ENCODE assay signal across 8 cellular contexts in genomic region chrX:56728752-56729151, GRCh38. TPM values are rescaled to one million over a fixed set of nuclear protein-coding genes. Genes with fewer than 3 reads are reported as not detected.
DNase-seq lines count a peak whose midpoint lies in the region; ATAC-seq, FAIRE-seq and TF ChIP-seq lines count a peak whose summit lies in the region.

No MANE protein-coding gene starts in this region.

- no peaks in the 10 kb centered on the region for H3K27me3 Mint-ChIP-seq in activated CD8-positive, alpha-beta memory T cell treated with anti-CD3 and anti-CD28 coated beads, Interleukin-2, amount 10 ng/mL, durations not matched to agents 7 days and 5 days

- TF ChIP-seq CTCF in bronchial epithelial cell (IDR thresholded peaks at IDR 0.05; ENCODE audit: insufficient read depth, low read length, severe bottlenecking) (no peak), thyroid gland (IDR thresholded peaks at IDR 0.05) (no peak)

- ATAC-seq in activated CD8-positive, alpha-beta memory T cell treated with anti-CD3 and anti-CD28 coated beads, Interleukin-2, amount 10 ng/mL, durations not matched to agents 7 days and 5 days: peak; percentile 21
- ATAC-seq in HG02970 (IDR thresholded peaks at IDR 0.05; ENCODE audit: low FRiP score, unreplicated experiment): peak; percentile 41

- no peaks in the 10 kb centered on the region for H3K4me1 ChIP-seq in mesendoderm (ENCODE audit: control insufficient read depth, low read depth, low read length)
- no peaks in the 10 kb centered on the region for H3K4me1 ChIP-seq in thyroid gland

- WGBS in mesendoderm (ENCODE audit: extremely low coverage, insufficient coverage, low lambda C conversion rate): no CpG with 5 or more reads among the region's 8 CpGs
- WGBS in thyroid gland, 2 donors: 2 to 3% methylated on average over 8 of the region's 8 CpGs

- no peaks in the 10 kb centered on the region for H3K9me3 Mint-ChIP-seq in activated CD8-positive, alpha-beta memory T cell treated with anti-CD3 and anti-CD28 coated beads, Interleukin-2, amount 10 ng/mL, durations not matched to agents 7 days and 5 days (ENCODE audit: low read depth)

- peaks cover 26% of the 10 kb centered on the region for H3K4me1 Mint-ChIP-seq in activated CD8-positive, alpha-beta memory T cell treated with anti-CD3 and anti-CD28 coated beads, Interleukin-2, amount 10 ng/mL, durations not matched to agents 7 days and 5 days

- peak; percentile 42 for DNase-seq in activated CD8-positive, alpha-beta memory T cell treated with anti-CD3 and anti-CD28 coated beads, Interleukin-2, amount 10 ng/mL, durations not matched to agents 7 days and 5 days
- DNase-seq in activated CD8-positive, alpha-beta memory T cell treated with anti-CD3 and anti-CD28 coated beads, Interleukin-2, amount 50 U/mL, for 48 hours: no peak
- peak; percentile 49 for DNase-seq in RPMI8226
- no peak for DNase-seq in bronchial epithelial cell (ENCODE audit: low read depth)
- no peak for DNase-seq in mesendoderm
- peak; percentile 21 to 31 for DNase-seq in thyroid gland
- DNase-seq in NOMO-1 (lab: John Stamatoyannopoulos, UW; ENCODE audit: unreplicated experiment in 2 of 2): no peak

- H3K36me3 Mint-ChIP-seq in activated CD8-positive, alpha-beta memory T cell treated with anti-CD3 and anti-CD28 coated beads, Interleukin-2, amount 10 ng/mL, durations not matched to agents 7 days and 5 days: peaks cover 2% of the 10 kb centered on the region

- no peak overlapping the region for H3K23ac ChIP-seq in mesendoderm (ENCODE audit: low read length)

- no peak for TF ChIP-seq POLR2A in thyroid gland (IDR thresholded peaks at IDR 0.05)

- H3K79me1 ChIP-seq in mesendoderm (ENCODE audit: low read length): no peaks in the 10 kb centered on the region

- intact Hi-C loops in thyroid gland (cut with DNase I): no loop called here

- H3K4me2 ChIP-seq in mesendoderm (ENCODE audit: low read length): no peak overlapping the region

- H3K4me3 Mint-ChIP-seq in activated CD8-positive, alpha-beta memory T cell treated with anti-CD3 and anti-CD28 coated beads, Interleukin-2, amount 10 ng/mL, durations not matched to agents 7 days and 5 days: peak overlapping the region; percentile 80

- CTCF ChIA-PET in activated CD8-positive, alpha-beta memory T cell treated with anti-CD3 and anti-CD28 coated beads, Interleukin-2, amount 10 ng/mL, durations not matched to agents 7 days and 5 days (lab: Charles Lee): interaction anchor here (1.0 to 2.8 kb wide), 9 partner anchors 36 to 509 kb away, joined by 3 to 17 read pairs (median 4); no protein-coding TSS in a partner anchor

- no peak for FAIRE-seq in bronchial epithelial cell (lab: Jason Lieb, UNC)

- H2BK15ac ChIP-seq in mesendoderm (replicated peaks; ENCODE audit: low read depth): no peak overlapping the region

- no peak overlapping the region for H2BK120ac ChIP-seq in mesendoderm (ENCODE audit: low read depth, low read length)

- no peak overlapping the region for H2BK5ac ChIP-seq in mesendoderm (ENCODE audit: low read length)

- no peak overlapping the region for H3K4ac ChIP-seq in mesendoderm (ENCODE audit: low read depth, low read length)

- peak overlapping the region; percentile 87 for H3K27ac Mint-ChIP-seq in activated CD8-positive, alpha-beta memory T cell treated with anti-CD3 and anti-CD28 coated beads, Interleukin-2, amount 10 ng/mL, durations not matched to agents 7 days and 5 days

- H2AK5ac ChIP-seq in mesendoderm (ENCODE audit: low read length): no peak overlapping the region

- peak overlapping the region; percentile 34 for H3K56ac ChIP-seq in mesendoderm (ENCODE audit: low read length)

- no peak overlapping the region for H3K27ac ChIP-seq in mesendoderm (ENCODE audit: low read depth, low read length)
- H3K27ac ChIP-seq in thyroid gland: peak overlapping the region in 2 of 3 donors; percentile 69 to 73

- no peak overlapping the region for H3K9ac ChIP-seq in mesendoderm (ENCODE audit: low read length)

- H3K18ac ChIP-seq in mesendoderm (ENCODE audit: low read length): no peak overlapping the region

- H4K5ac ChIP-seq in mesendoderm (ENCODE audit: low read length): no peak overlapping the region

- no peaks in the 10 kb centered on the region for H3K9me3 ChIP-seq in thyroid gland

- H3K36me3 ChIP-seq in bronchial epithelial cell (ENCODE audit: control insufficient read depth, insufficient read depth, low read length) (no peaks in the 10 kb centered on the region), mesendoderm (ENCODE audit: control insufficient read depth, insufficient read depth, low read length) (no peaks in the 10 kb centered on the region), thyroid gland (no peaks in the 10 kb centered on the region)

- H3K4me3 ChIP-seq in bronchial epithelial cell (ENCODE audit: low read depth, low read length) (peak overlapping the region; percentile 64), mesendoderm (ENCODE audit: low read length) (no peak overlapping the region), thyroid gland (replicated peaks in 1 of 3) (no peak overlapping the region)

- H3K27me3 ChIP-seq in bronchial epithelial cell (ENCODE audit: control insufficient read depth, insufficient read depth, low read length): no peaks in the 10 kb centered on the region
- H3K27me3 ChIP-seq in mesendoderm (ENCODE audit: insufficient read depth, low read length, poor library complexity): no peaks in the 10 kb centered on the region
- H3K27me3 ChIP-seq in thyroid gland: no peaks in the 10 kb centered on the region

- no peak overlapping the region for H4K8ac ChIP-seq in mesendoderm (ENCODE audit: low read depth, low read length)

- no peaks in the 10 kb centered on the region for H3K79me2 ChIP-seq in mesendoderm (ENCODE audit: control insufficient read depth, insufficient read depth, low read length)

RNA-seq across cellular contexts. Expression of gene NBDY, which starts 0.3 kb away (rescaled TPM):
- 10 to 100 TPM; 30.4 to 40.1 TPM for total RNA-seq in activated CD8-positive, alpha-beta memory T cell treated with anti-CD3 and anti-CD28 coated beads, Interleukin-2, amount 10 ng/mL, durations not matched to agents 7 days and 5 days
- total RNA-seq in bronchial epithelial cell (2.6 and 4.2 TPM in 2 replicates), thyroid gland (10 to 100 TPM; 14.7 to 35.7 (median 17.2) TPM)
- 92.6 TPM for polyA plus RNA-seq in mesendoderm (2013, experiment 1 of 2)
- 90.5 TPM for polyA plus RNA-seq in mesendoderm (2013, experiment 2 of 2)

Comparison
In these comparisons a context has a peak if more than half of its experiments do, and no peak if none do; other contexts are left out.
1. DNase-seq: peak in activated CD8-positive, alpha-beta memory T cell treated with anti-CD3 and anti-CD28 coated beads, Interleukin-2, amount 10 ng/mL, durations not matched to agents 7 days and 5 days (single experiment), RPMI8226 (single experiment) and thyroid gland (2 of 2); none in activated CD8-positive, alpha-beta memory T cell treated with anti-CD3 and anti-CD28 coated beads, Interleukin-2, amount 50 U/mL, for 48 hours (single experiment), bronchial epithelial cell (single experiment), mesendoderm (single experiment) and NOMO-1 (0 of 2).